ENCODE assay signal across 1 cellular context in the genomic region with DNA sequence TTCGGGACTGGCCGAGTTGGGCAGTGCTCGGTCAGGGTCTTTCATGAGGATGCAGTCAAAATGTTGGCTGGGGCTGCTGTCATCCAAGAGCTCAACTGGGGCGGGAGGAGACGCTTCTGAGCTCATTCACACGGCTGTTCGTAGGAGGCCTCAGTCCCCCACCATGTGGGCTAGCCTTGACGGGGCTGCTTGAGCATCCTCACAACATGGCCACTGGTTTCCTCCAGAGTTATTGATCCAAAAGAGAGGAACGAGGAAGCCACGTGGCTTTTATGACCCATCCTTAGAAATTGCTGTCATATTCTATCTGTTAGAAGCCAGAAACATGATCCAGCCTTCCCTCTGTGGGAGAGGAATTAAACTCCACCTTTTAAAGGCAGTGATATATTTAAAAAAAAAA.
TF ChIP-seq lines count a peak whose summit lies in the region.

No MANE protein-coding gene starts in this region.

TF ChIP-seq in K562, 482 proteins besides CTCF, POLR2A, EP300 and RAD21 (continued from another document):
- TF ChIP-seq, protein P1, sequence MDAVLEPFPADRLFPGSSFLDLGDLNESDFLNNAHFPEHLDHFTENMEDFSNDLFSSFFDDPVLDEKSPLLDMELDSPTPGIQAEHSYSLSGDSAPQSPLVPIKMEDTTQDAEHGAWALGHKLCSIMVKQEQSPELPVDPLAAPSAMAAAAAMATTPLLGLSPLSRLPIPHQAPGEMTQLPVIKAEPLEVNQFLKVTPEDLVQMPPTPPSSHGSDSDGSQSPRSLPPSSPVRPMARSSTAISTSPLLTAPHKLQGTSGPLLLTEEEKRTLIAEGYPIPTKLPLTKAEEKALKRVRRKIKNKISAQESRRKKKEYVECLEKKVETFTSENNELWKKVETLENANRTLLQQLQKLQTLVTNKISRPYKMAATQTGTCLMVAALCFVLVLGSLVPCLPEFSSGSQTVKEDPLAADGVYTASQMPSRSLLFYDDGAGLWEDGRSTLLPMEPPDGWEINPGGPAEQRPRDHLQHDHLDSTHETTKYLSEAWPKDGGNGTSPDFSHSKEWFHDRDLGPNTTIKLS (IDR thresholded peaks at IDR 0.05; ENCODE audit: borderline replicate concordance, low read depth) = no peak
- no peak for TF ChIP-seq ZNF76 (CRISPR knock-in tag; IDR thresholded peaks at IDR 0.05; ENCODE audit: borderline replicate concordance)
- no peak for TF ChIP-seq ZNF318 (IDR thresholded peaks at IDR 0.05; ENCODE audit: borderline replicate concordance in 1 of 2, low read depth in 1 of 2)
- TF ChIP-seq, protein P2, sequence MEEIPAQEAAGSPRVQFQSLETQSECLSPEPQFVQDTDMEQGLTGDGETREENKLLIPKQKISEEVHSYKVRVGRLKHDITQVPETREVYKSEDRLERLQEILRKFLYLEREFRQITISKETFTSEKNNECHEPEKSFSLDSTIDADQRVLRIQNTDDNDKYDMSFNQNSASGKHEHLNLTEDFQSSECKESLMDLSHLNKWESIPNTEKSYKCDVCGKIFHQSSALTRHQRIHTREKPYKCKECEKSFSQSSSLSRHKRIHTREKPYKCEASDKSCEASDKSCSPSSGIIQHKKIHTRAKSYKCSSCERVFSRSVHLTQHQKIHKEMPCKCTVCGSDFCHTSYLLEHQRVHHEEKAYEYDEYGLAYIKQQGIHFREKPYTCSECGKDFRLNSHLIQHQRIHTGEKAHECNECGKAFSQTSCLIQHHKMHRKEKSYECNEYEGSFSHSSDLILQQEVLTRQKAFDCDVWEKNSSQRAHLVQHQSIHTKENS (CRISPR knock-in tag; IDR thresholded peaks at IDR 0.05) = no peak
- TF ChIP-seq RNF2 (IDR thresholded peaks at IDR 0.05) = no peak
- TF ChIP-seq TBP (optimal IDR thresholded peaks at IDR 0.05; ENCODE audit: low read depth, low read length) = no peak
TF ChIP-seq in K562: peak in this region for 3.
